26 cellular contexts compared by ENCODE assay signal in genomic region chr6:122878809-122879208, GRCh38.
"Had no signal": no experiment of that assay in that cellular context is flagged by ENCODE, and none has a peak within 500 bp of the region (broad histone marks: within the 10 kb centered on the region; RNA-seq: fewer than 3 reads in every experiment).

No MANE protein-coding gene starts in this region.

- H3K36me3 Mint-ChIP-seq: activated CD8-positive, alpha-beta memory T cell treated with anti-CD3 and anti-CD28 coated beads, Interleukin-2, amount 10 ng/mL, durations not matched to agents 7 days and 5 days had no signal

- H3K4me3 Mint-ChIP-seq: activated CD4-positive, alpha-beta T cell treated with anti-CD3 and anti-CD28 coated beads for 36 hours; activated CD8-positive, alpha-beta memory T cell treated with anti-CD3 and anti-CD28 coated beads, Interleukin-2, amount 10 ng/mL, durations not matched to agents 7 days and 5 days; activated CD8-positive, alpha-beta T cell treated with anti-CD3 and anti-CD28 coated beads, Interleukin-2, amount 10 ng/mL, durations not matched to agents 7 days and 5 days; natural killer cell treated with Interleukin-12 subunit alpha and Interleukin-12 subunit beta and Interleukin-15 and Interleukin-18, amount 100 ng/mL, for 72 hours; T-helper 2 cell treated with Interferon-gamma antibody and Interleukin-4, amounts not matched to agents 5 μg/mL and 100 μg/mL, for 36 hours had no signal

- DNase-seq: activated CD4-positive, alpha-beta T cell treated with anti-CD3 and anti-CD28 coated beads for 36 hours; activated CD4-positive, CD25-positive, alpha-beta regulatory T cell; activated CD8-positive, alpha-beta memory T cell treated with anti-CD3 and anti-CD28 coated beads, Interleukin-2, amount 10 ng/mL, durations not matched to agents 7 days and 5 days; activated CD8-positive, alpha-beta T cell treated with anti-CD3 and anti-CD28 coated beads, Interleukin-2, amount 10 ng/mL, durations not matched to agents 7 days and 5 days; activated naive CD4-positive, alpha-beta T cell; activated T-cell treated with anti-CD3 and anti-CD28 coated beads, Interleukin-2, amount 50 U/mL, for 48 hours; central memory CD4-positive, alpha-beta T cell; dermis blood vessel endothelial cell; effector CD4-positive, alpha-beta T cell; foreskin keratinocyte; heart left ventricle; left lung; lower lobe of right lung; mesendoderm; mucosa of descending colon; right cardiac atrium; spleen; stimulated activated CD4-positive, alpha-beta T cell treated with anti-CD3 and anti-CD28 coated beads, Interleukin-2, amount 100 ng/mL, for 48 hours; stimulated activated naive CD8-positive, alpha-beta T cell treated with anti-CD3 and anti-CD28 coated beads, Interleukin-15, Interleukin-2, amounts not matched to agents 100 U/mL and 50 U/mL, for 24 hours; testis; transverse colon had no signal

- H3K4me1 Mint-ChIP-seq: activated CD4-positive, alpha-beta T cell treated with anti-CD3 and anti-CD28 coated beads for 36 hours; activated CD8-positive, alpha-beta memory T cell treated with anti-CD3 and anti-CD28 coated beads, Interleukin-2, amount 10 ng/mL, durations not matched to agents 7 days and 5 days had no signal

- H3K4me3 ChIP-seq: breast epithelium, esophagus muscularis mucosa, heart left ventricle, left lung, lower lobe of right lung, mucosa of descending colon, spleen, testis, transverse colon had no signal

- H3K27me3 ChIP-seq: breast epithelium, esophagus muscularis mucosa, foreskin keratinocyte, left lung, spleen, testis, transverse colon had no signal

- H3K27ac Mint-ChIP-seq: activated CD4-positive, alpha-beta T cell treated with anti-CD3 and anti-CD28 coated beads for 36 hours; activated CD8-positive, alpha-beta memory T cell treated with anti-CD3 and anti-CD28 coated beads, Interleukin-2, amount 10 ng/mL, durations not matched to agents 7 days and 5 days; activated CD8-positive, alpha-beta T cell treated with anti-CD3 and anti-CD28 coated beads, Interleukin-2, amount 10 ng/mL, durations not matched to agents 7 days and 5 days; activated naive CD4-positive, alpha-beta T cell treated with anti-CD3 and anti-CD28 coated beads, Interleukin-2, amount 50 U/mL, for 72 hours; natural killer cell treated with Interleukin-12 subunit alpha and Interleukin-12 subunit beta and Interleukin-15 and Interleukin-18, amount 100 ng/mL, for 72 hours; T-helper 2 cell treated with Interferon-gamma antibody and Interleukin-4, amounts not matched to agents 5 μg/mL and 100 μg/mL, for 36 hours had no signal

- H3K27me3 Mint-ChIP-seq: activated CD4-positive, alpha-beta T cell treated with anti-CD3 and anti-CD28 coated beads for 36 hours; activated CD8-positive, alpha-beta memory T cell treated with anti-CD3 and anti-CD28 coated beads, Interleukin-2, amount 10 ng/mL, durations not matched to agents 7 days and 5 days; natural killer cell treated with Interleukin-12 subunit alpha and Interleukin-12 subunit beta and Interleukin-15 and Interleukin-18, amount 100 ng/mL, for 72 hours had no signal

- H3K4me1 ChIP-seq: breast epithelium, esophagus muscularis mucosa, foreskin keratinocyte, heart left ventricle, left lung, lower lobe of right lung, spleen, testis, transverse colon had no signal

- H3K36me3 ChIP-seq: breast epithelium, esophagus muscularis mucosa, heart left ventricle, left lung, lower lobe of right lung, spleen, transverse colon had no signal

- H3K9me3 ChIP-seq: breast epithelium, esophagus muscularis mucosa, lower lobe of right lung, mucosa of descending colon, testis, transverse colon had no signal
